In genomic region chr10:22427101-22427500, GRCh38 we compare ENCODE assay signal across 9 cellular contexts.
DNase-seq lines count a peak whose midpoint lies in the region; ATAC-seq, FAIRE-seq and TF ChIP-seq lines count a peak whose summit lies in the region.
"Had no signal": no experiment of that assay in that cellular context is flagged by ENCODE, and none has a peak within 500 bp of the region (broad histone marks: within the 10 kb centered on the region; RNA-seq: fewer than 3 reads in every experiment).

No MANE protein-coding gene starts in this region.

- H3K4me2 ChIP-seq in PC-9: peak overlapping the region; percentile 91

- peaks cover 36% of the 10 kb centered on the region for H3F3A ChIP-seq in PC-9 (ENCODE audit: insufficient read depth, low read depth)

- TF ChIP-seq CTCF in PC-9 (conservative IDR thresholded peaks at IDR 0.05) (no peak), vagina (IDR thresholded peaks at IDR 0.05) (no peak)

- POLR2A ChIA-PET in PC-9 (lab: Charles Lee; ENCODE audit: unreplicated experiment): interaction anchor here (0.6 kb wide), 1 partner anchor 77 kb away, joined by 3 read pairs; no protein-coding TSS in a partner anchor

- H3K4me3 ChIP-seq in PC-9 (peak overlapping the region; percentile 48; the same call in 1 of the 2 replicates), vagina (no peak overlapping the region)

- FAIRE-seq in urothelium cell line (lab: Jason Lieb, UNC): no peak

- no peaks in the 10 kb centered on the region for H3K9me2 ChIP-seq in PC-9 (ENCODE audit: insufficient read depth)

- no peak overlapping the region for H2AFZ ChIP-seq in PC-9

- BruUV-seq in PC-9 (replicated peaks; lab: Mats Ljungman, UMichigan): no TSS peak

- no peak for TF ChIP-seq POLR2A in vagina (IDR thresholded peaks at IDR 0.05)

- H3K4me1 ChIP-seq in PC-9 (replicated peaks; ENCODE audit: insufficient read depth) (peaks cover 55% of the 10 kb centered on the region), vagina (peaks cover 13% of the 10 kb centered on the region)

- DNase-seq in left cardiac atrium (no peak), Right ventricle myocardium inferior (ENCODE audit: missing footprints) (no peak), PC-9 (peak; percentile 41 to 78), glomerular visceral epithelial cell (ENCODE audit: extremely low spot score) (peak; percentile 69), urothelium cell line (ENCODE audit: low spot score) (peak; percentile 64), vagina (ENCODE audit: extremely low spot score in 2 of 2) (no peak), medulla oblongata (ENCODE audit: extremely low spot score) (no peak), NCI-H1436 (lab: John Stamatoyannopoulos, UW) (no peak)
- DNase-seq: activated CD4-positive, alpha-beta T cell treated with anti-CD3 and anti-CD28 coated beads for 48 hours had no signal

- no peaks in the 10 kb centered on the region for H4K20me1 ChIP-seq in PC-9 (ENCODE audit: insufficient read depth)

- H3K9me3 ChIP-seq in PC-9 (ENCODE audit: insufficient read depth, low read depth) (no peaks in the 10 kb centered on the region), vagina (no peaks in the 10 kb centered on the region)

- H3K79me2 ChIP-seq in PC-9 (ENCODE audit: low read depth): no peaks in the 10 kb centered on the region

- no peaks in the 10 kb centered on the region for H3K27me3 ChIP-seq in PC-9 (ENCODE audit: insufficient read depth, low read depth)
- no peaks in the 10 kb centered on the region for H3K27me3 ChIP-seq in vagina

- H3K27ac ChIP-seq in PC-9: peak overlapping the region; percentile 92
- no peak overlapping the region for H3K27ac ChIP-seq in vagina

- H3K36me3 ChIP-seq in PC-9 (ENCODE audit: low read depth) (no peaks in the 10 kb centered on the region), vagina (no peaks in the 10 kb centered on the region)

- CTCF ChIA-PET in PC-9 (lab: Charles Lee): no interaction called here

- intact Hi-C loops in left cardiac atrium (cut with DNase I) (loop anchor here in 1 of 2 donors (10.0 kb wide), 1 partner anchor 1152 kb away; no protein-coding TSS in a partner anchor), Right ventricle myocardium inferior (cut with DNase I) (no loop called here), PC-9 (cut with micrococcal nuclease; ENCODE audit: unreplicated experiment) (loop anchor here (1.0 to 10.0 kb wide), 7 partner anchors 10 to 1232 kb away; partner anchors contain the start of gene PIP4K2A), vagina (cut with DNase I) (no loop called here)

- ATAC-seq in left cardiac atrium (peak; percentile 23 to 91), Right ventricle myocardium inferior (no peak)

Comparison
In these comparisons a context has a peak if more than half of its experiments do, and no peak if none do; other contexts are left out.
1. DNase-seq: peak in PC-9 (2 of 2), glomerular visceral epithelial cell (single experiment) and urothelium cell line (single experiment); none in left cardiac atrium (single experiment), Right ventricle myocardium inferior (single experiment), vagina (0 of 2), medulla oblongata (single experiment) and NCI-H1436 (single experiment).